Comparison of ENCODE assay signal across 28 cellular contexts in the genomic region with DNA sequence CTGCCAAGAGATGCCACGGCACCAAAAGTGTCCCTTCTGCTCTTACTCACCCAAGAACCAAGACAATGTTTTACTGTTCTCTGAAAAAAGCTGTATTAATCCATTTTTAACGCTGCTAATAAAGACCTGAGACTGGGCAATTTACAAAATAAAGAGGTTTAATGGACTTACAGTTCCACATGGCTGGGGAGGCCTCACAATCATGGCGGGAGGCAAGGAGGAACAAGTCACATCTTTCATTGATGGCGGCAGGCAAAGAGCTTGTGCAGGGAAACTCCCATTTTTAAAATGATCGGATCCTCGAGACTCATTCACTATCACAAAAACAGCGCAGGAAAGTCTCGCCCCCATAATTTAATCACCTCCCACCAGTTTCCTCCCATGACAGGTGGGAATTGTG.
"Had no signal": no experiment of that assay in that cellular context is flagged by ENCODE, and none has a peak within 500 bp of the region (broad histone marks: within the 10 kb centered on the region; RNA-seq: fewer than 3 reads in every experiment).

No MANE protein-coding gene starts in this region.

- H3K36me3 Mint-ChIP-seq: mesothelial cell of epicardium; naive B cell; stimulated activated memory B cell treated with anti-CD40 and anti-IgM and Interleukin-4, amounts not matched to agents 10 μg/mL and 1 μg/mL and 100 μg/mL, for 72 hours; type B pancreatic cell had no signal

- H3K36me3 ChIP-seq: colonic mucosa, prostate gland, right atrium auricular region, tibial artery had no signal

- DNase-seq: colonic mucosa; effector CD8-positive, alpha-beta T cell; foreskin melanocyte; glutamatergic neuron; heart right ventricle; hippocampal formation; left cardiac atrium; left lung; mesenchymal stem cell; mucosa of descending colon; naive B cell; nephron progenitor cell; nucleus accumbens; stimulated activated CD4-positive, alpha-beta T cell treated with anti-CD3 and anti-CD28 coated beads, Interleukin-2, amount 100 ng/mL, for 24 hours; stimulated activated CD4-positive, alpha-beta T cell treated with anti-CD3 and anti-CD28 coated beads, Interleukin-4, amount 100 ng/mL, for 24 hours; stimulated activated naive CD8-positive, alpha-beta T cell treated with anti-CD3 and anti-CD28 coated beads, Interleukin-15, Interleukin-2, amounts not matched to agents 100 U/mL and 50 U/mL, for 24 hours; substantia nigra; testis; tibial artery had no signal

- H3K4me3 Mint-ChIP-seq: dendritic cell treated with granulocyte-macrophage colony-stimulating factor and Interleukin-4, amounts not matched to agents 40 ng/mL and 50 ng/mL, for 4 days; mesothelial cell of epicardium; nephron progenitor cell; stimulated activated memory B cell treated with anti-CD40 and anti-IgM and Interleukin-4, amounts not matched to agents 10 μg/mL and 1 μg/mL and 100 μg/mL, for 72 hours had no signal

- H3K4me1 Mint-ChIP-seq: nephron progenitor cell had no signal

- H3K4me3 ChIP-seq: colonic mucosa, esophagus muscularis mucosa, heart right ventricle, left lung, mucosa of descending colon, prostate gland, right atrium auricular region, smooth muscle cell, testis, tibial artery had no signal

- H3K9me3 ChIP-seq: colonic mucosa, esophagus muscularis mucosa, heart right ventricle, left lung, mucosa of descending colon, prostate gland, right atrium auricular region, testis, tibial artery had no signal

- H3K27me3 Mint-ChIP-seq: dendritic cell treated with granulocyte-macrophage colony-stimulating factor and Interleukin-4, amounts not matched to agents 40 ng/mL and 50 ng/mL, for 4 days; naive B cell; stimulated activated memory B cell treated with anti-CD40 and anti-IgM and Interleukin-4, amounts not matched to agents 10 μg/mL and 1 μg/mL and 100 μg/mL, for 72 hours had no signal

- H3K27me3 ChIP-seq: colonic mucosa, esophagus muscularis mucosa, heart right ventricle, left lung, right atrium auricular region, testis, tibial artery had no signal

- H3K4me2 ChIP-seq: smooth muscle cell had no signal

- H3K27ac ChIP-seq: prostate gland, right atrium auricular region, testis had no signal

- H3K9me3 Mint-ChIP-seq: dendritic cell treated with granulocyte-macrophage colony-stimulating factor and Interleukin-4, amounts not matched to agents 40 ng/mL and 50 ng/mL, for 4 days; mesothelial cell of epicardium; stimulated activated memory B cell treated with anti-CD40 and anti-IgM and Interleukin-4, amounts not matched to agents 10 μg/mL and 1 μg/mL and 100 μg/mL, for 72 hours; type B pancreatic cell had no signal

- H3K27ac Mint-ChIP-seq: dendritic cell treated with granulocyte-macrophage colony-stimulating factor and Interleukin-4, amounts not matched to agents 40 ng/mL and 50 ng/mL, for 4 days; mesothelial cell of epicardium; nephron progenitor cell; stimulated activated memory B cell treated with anti-CD40 and anti-IgM and Interleukin-4, amounts not matched to agents 10 μg/mL and 1 μg/mL and 100 μg/mL, for 72 hours had no signal

- ATAC-seq: heart right ventricle; left cardiac atrium; left lung; mucosa of descending colon; sciatic nerve; stimulated activated memory B cell treated with anti-CD40 and anti-IgM and Interleukin-4, amounts not matched to agents 10 μg/mL and 1 μg/mL and 100 μg/mL, for 72 hours; stimulated activated naive CD8-positive, alpha-beta T cell treated with anti-CD3 and anti-CD28 coated beads, Interleukin-15, Interleukin-2, amounts not matched to agents 100 U/mL and 50 U/mL, for 24 hours had no signal
